8 cellular contexts compared by ENCODE assay signal in the genomic region with DNA sequence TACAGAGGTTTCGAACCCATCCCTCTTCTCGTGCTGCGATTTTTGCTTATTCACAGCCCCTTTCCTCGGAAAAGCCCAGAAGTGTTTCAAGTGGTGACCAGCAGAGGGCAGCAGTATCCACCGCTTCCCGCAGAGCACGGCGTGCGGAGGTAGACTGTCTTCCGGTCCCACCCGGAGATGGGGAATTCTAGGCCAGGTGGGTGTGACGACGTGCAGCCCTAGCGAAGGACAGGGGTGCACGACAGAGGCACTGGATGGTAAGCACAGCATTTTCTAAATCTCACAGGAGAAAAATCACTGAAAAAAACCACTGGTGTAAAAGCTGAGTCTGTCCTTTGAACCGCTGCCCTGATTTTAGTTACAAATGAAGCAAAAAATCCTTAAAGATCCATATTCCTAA. TPM values are rescaled to one million over a fixed set of nuclear protein-coding genes. Genes with fewer than 3 reads are reported as not detected.
DNase-seq lines count a peak whose midpoint lies in the region; FAIRE-seq and TF ChIP-seq lines count a peak whose summit lies in the region.

No MANE protein-coding gene starts in this region.

- 2 to 3% methylated on average over 16 of the region's 16 CpGs for WGBS in tibial nerve, 2 donors

- peaks cover 0 to 17% (median 0%) of the 10 kb centered on the region in 4 donors for H3K4me1 ChIP-seq in tibial nerve

- DNase-seq in H4 (ENCODE audit: low spot score) (peak; percentile 57), LNCaP clone FGC (ENCODE audit: low read depth) (peak; percentile 14), SHP77 treated with DMSO at 0.1 percent for 48 hours (lab: John Stamatoyannopoulos, UW) (peak; percentile 50), glutamatergic neuron (peak; percentile 81), pons (ENCODE audit: low spot score) (peak; percentile 48), tibial nerve (ENCODE audit: low spot score in 2 of 2) (peak; percentile 19 to 48)
- DNase-seq in activated naive CD4-positive, alpha-beta T cell treated with Interleukin-2 at 50 U/mL for 16 hours = peak; percentile 80

- H3K9me3 Mint-ChIP-seq in glutamatergic neuron (ENCODE audit: unreplicated experiment) = no peaks in the 10 kb centered on the region

- no peaks in the 10 kb centered on the region for H3K36me3 Mint-ChIP-seq in glutamatergic neuron (ENCODE audit: unreplicated experiment)

- H3K4me3 ChIP-seq in LNCaP clone FGC (ENCODE audit: low read depth, low read length) (no peak overlapping the region), tibial nerve (peak overlapping the region in 3 of 4 donors; percentile 35 to 45 (median 38))

- H3K4me3 Mint-ChIP-seq in glutamatergic neuron (ENCODE audit: unreplicated experiment) = peak overlapping the region; percentile 57

- H3K36me3 ChIP-seq in tibial nerve = no peaks in the 10 kb centered on the region

- H3K9me3 ChIP-seq in tibial nerve = peaks cover 0 to 7% (median 0%) of the 10 kb centered on the region in 4 donors

- TF ChIP-seq CTCF in LNCaP clone FGC (IDR thresholded peaks at IDR 0.05; ENCODE audit: control insufficient read depth, extremely low read depth, insufficient read depth) = peak; percentile 87
- peak; percentile 91 for TF ChIP-seq CTCF in glutamatergic neuron (IDR thresholded peaks at IDR 0.05; ENCODE audit: partially characterized antibody, unreplicated experiment)
- peak; percentile 78 to 95 (median 85) for TF ChIP-seq CTCF in tibial nerve (IDR thresholded peaks at IDR 0.05)

- peaks cover 16% of the 10 kb centered on the region for H3K4me1 Mint-ChIP-seq in glutamatergic neuron (ENCODE audit: low read depth, unreplicated experiment)

- peak; percentile 78 for FAIRE-seq in G401.6 (lab: Jason Lieb, UNC)

- H3K27me3 ChIP-seq in tibial nerve = no peaks in the 10 kb centered on the region

- no peaks in the 10 kb centered on the region for H3K27me3 Mint-ChIP-seq in glutamatergic neuron (ENCODE audit: unreplicated experiment)

- peak overlapping the region in 2 of 4 donors; percentile 52 to 57 for H3K27ac ChIP-seq in tibial nerve

- TF ChIP-seq POLR2A in tibial nerve (IDR thresholded peaks at IDR 0.05) = no peak

- H3K27ac Mint-ChIP-seq in glutamatergic neuron (ENCODE audit: unreplicated experiment) = peak overlapping the region; percentile 52

- peak in 1 of 2 donors; percentile 51 for TF ChIP-seq EP300 in tibial nerve (IDR thresholded peaks at IDR 0.05)

RNA-seq across cellular contexts. Expression of a gene that starts 7.4 kb away (rescaled TPM):
- 102 and 104 TPM in 2 replicates for total RNA-seq in H4 (2014; rRNA removed; shearing (Covaris generic))
- total RNA-seq in glutamatergic neuron (ENCODE audit: unreplicated experiment) (78.6 TPM), tibial nerve (10 to 100 TPM; 47.4 to 64.5 (median 58.9) TPM)

Comparison
In these comparisons a context has a peak if more than half of its experiments do, and no peak if none do; other contexts are left out.
1. DNase-seq: peak in every context shown above with its lines; median percentile 81 in glutamatergic neuron; 80 in activated naive CD4-positive, alpha-beta T cell treated with Interleukin-2 at 50 U/mL for 16 hours; 57 in H4; 50 in SHP77 treated with DMSO at 0.1 percent for 48 hours; 48 in pons; 34 in tibial nerve; 14 in LNCaP clone FGC.